1 cellular context compared by ENCODE assay signal in genomic region chr1:31717341-31717740, GRCh38.
TF ChIP-seq lines count a peak whose summit lies in the region.

No MANE protein-coding gene starts in this region.

TF ChIP-seq in HepG2, 621 proteins besides CTCF, POLR2A, EP300 and RAD21:
- no peak for TF ChIP-seq ZFP37 (CRISPR knock-in tag; IDR thresholded peaks at IDR 0.05; ENCODE audit: borderline replicate concordance)
- no peak for TF ChIP-seq ZNF33A (CRISPR knock-in tag; IDR thresholded peaks at IDR 0.05; ENCODE audit: borderline replicate concordance)
- no peak for TF ChIP-seq ZBTB2 (CRISPR knock-in tag; IDR thresholded peaks at IDR 0.05; ENCODE audit: low read depth)
- no peak for TF ChIP-seq HNF1A (IDR thresholded peaks at IDR 0.05; ENCODE audit: low read depth)
- no peak for TF ChIP-seq HNF1A (CRISPR knock-in tag; IDR thresholded peaks at IDR 0.05; ENCODE audit: borderline replicate concordance)
- TF ChIP-seq ZNF720 (CRISPR knock-in tag; IDR thresholded peaks at IDR 0.05): no peak
- TF ChIP-seq ZNF570 (CRISPR knock-in tag; IDR thresholded peaks at IDR 0.05; ENCODE audit: borderline replicate concordance): no peak
